ENCODE assay signal across 15 cellular contexts in genomic region chr19:40640744-40641143, GRCh38. TPM values are rescaled to one million over a fixed set of nuclear protein-coding genes. Genes with fewer than 3 reads are reported as not detected.
DNase-seq lines count a peak whose midpoint lies in the region; ATAC-seq, FAIRE-seq and TF ChIP-seq lines count a peak whose summit lies in the region.
"Had no signal": no experiment of that assay in that cellular context is flagged by ENCODE, and none has a peak within 500 bp of the region (broad histone marks: within the 10 kb centered on the region; RNA-seq: fewer than 3 reads in every experiment).

No MANE protein-coding gene starts in this region.

- H3K4me1 ChIP-seq in DOHH2 (ENCODE audit: control insufficient read depth, low read length) (peaks cover 29% of the 10 kb centered on the region), ascending aorta (peaks cover 17 to 25% of the 10 kb centered on the region in 2 donors), sigmoid colon (peaks cover 0 to 23% (median 17%) of the 10 kb centered on the region in 4 donors), small intestine (ENCODE audit: control insufficient read depth in 2 of 2, insufficient read depth in 1 of 2, low read depth in 1 of 2, low read length in 1 of 2) (no peaks in the 10 kb centered on the region), mucosa of descending colon (ENCODE audit: low read depth) (peaks cover 5% of the 10 kb centered on the region)

- ATAC-seq in left cardiac atrium (peak; percentile 55 to 61), mucosa of descending colon (no peak)
- ATAC-seq: activated CD4-positive, CD25-positive, alpha-beta regulatory T cell treated with anti-CD3 and anti-CD28 coated beads, Interleukin-2, amount 50 U/mL, for 24 hours; naive thymus-derived CD4-positive, alpha-beta T cell had no signal

- no peak for TF ChIP-seq EP300 in sigmoid colon (IDR thresholded peaks at IDR 0.05)

- WGBS in sigmoid colon, 2 donors = 36 to 51% methylated on average over 5 of the region's 5 CpGs
- WGBS in small intestine, 3 donors = 23 to 71% (median 48%) methylated on average over 5 of the region's 5 CpGs

- H3K9me3 ChIP-seq in DOHH2 (ENCODE audit: control insufficient read depth, insufficient read depth, low read length) = no peaks in the 10 kb centered on the region
- H3K9me3 ChIP-seq in ascending aorta = no peaks in the 10 kb centered on the region
- no peaks in the 10 kb centered on the region for H3K9me3 ChIP-seq in sigmoid colon
- H3K9me3 ChIP-seq in small intestine (ENCODE audit: control insufficient read depth, low read depth) = no peaks in the 10 kb centered on the region
- H3K9me3 ChIP-seq in mucosa of descending colon = no peaks in the 10 kb centered on the region
- H3K9me3 ChIP-seq: HAP-1 had no signal

- DNase-seq in ascending aorta (ENCODE audit: low spot score in 2 of 2) (peak in 1 of 2 donors; percentile 78), left cardiac atrium (no peak), sigmoid colon (peak; percentile 71), small intestine (no peak), mucosa of descending colon (no peak), RKO (ENCODE audit: low spot score) (no peak), NOMO-1 treated with dmso at 0.1 percent for 144 hours (lab: John Stamatoyannopoulos, UW; ENCODE audit: unreplicated experiment) (no peak)
- DNase-seq: NCI-H1105, NCI-H524 treated with DMSO at 0.1 percent for 48 hours, SHP77 had no signal

- H3K4me3 ChIP-seq in DOHH2 (ENCODE audit: low read length) (peak overlapping the region; percentile 48), ascending aorta (peak overlapping the region in 1 of 2 donors; percentile 24), sigmoid colon (no peak overlapping the region), small intestine (ENCODE audit: low read depth in 1 of 2, low read length in 2 of 2) (no peak overlapping the region), mucosa of descending colon (no peak overlapping the region)
- H3K4me3 ChIP-seq: HAP-1 had no signal

- no peaks in the 10 kb centered on the region for H4K20me1 ChIP-seq in DOHH2 (ENCODE audit: control insufficient read depth, insufficient read depth, low read depth, low read length)

- H3K36me3 ChIP-seq in DOHH2 (ENCODE audit: control insufficient read depth, low read length) = no peaks in the 10 kb centered on the region
- no peaks in the 10 kb centered on the region for H3K36me3 ChIP-seq in ascending aorta
- no peaks in the 10 kb centered on the region for H3K36me3 ChIP-seq in sigmoid colon
- H3K36me3 ChIP-seq in small intestine (ENCODE audit: control insufficient read depth in 2 of 2, insufficient read depth in 2 of 2, low read length in 2 of 2) = no peaks in the 10 kb centered on the region
- H3K36me3 ChIP-seq in mucosa of descending colon (ENCODE audit: low read depth) = no peaks in the 10 kb centered on the region
- H3K36me3 ChIP-seq: HAP-1 had no signal

- TF ChIP-seq CTCF in DOHH2 (IDR thresholded peaks at IDR 0.05; ENCODE audit: low read depth, low read length, poor library complexity, severe bottlenecking) = no peak
- no peak for TF ChIP-seq CTCF in ascending aorta (IDR thresholded peaks at IDR 0.05)
- no peak for TF ChIP-seq CTCF in sigmoid colon (IDR thresholded peaks at IDR 0.05)
- TF ChIP-seq CTCF in mucosa of descending colon (IDR thresholded peaks at IDR 0.05) = no peak

- no peaks in the 10 kb centered on the region for H3F3A ChIP-seq in DOHH2 (ENCODE audit: control insufficient read depth, insufficient read depth)

- peak overlapping the region; percentile 27 for H3K27ac ChIP-seq in DOHH2 (ENCODE audit: low read depth, low read length)
- H3K27ac ChIP-seq in ascending aorta = peak overlapping the region; percentile 92
- peak overlapping the region; percentile 46 to 70 (median 56) for H3K27ac ChIP-seq in sigmoid colon
- H3K27ac ChIP-seq in small intestine (ENCODE audit: low read depth in 1 of 2, low read length in 1 of 2) = peak overlapping the region in 1 of 2 donors; percentile 25

- TF ChIP-seq POLR2A in sigmoid colon (IDR thresholded peaks at IDR 0.05) = no peak

- intact Hi-C loops in ascending aorta (cut with DNase I) = no loop called here
- intact Hi-C loops in left cardiac atrium (cut with DNase I) = no loop called here
- intact Hi-C loops in sigmoid colon (cut with DNase I) = no loop called here
- intact Hi-C loops in mucosa of descending colon (cut with DNase I, micrococcal nuclease) = no loop called here

- peak overlapping the region; percentile 71 for H3K4me2 ChIP-seq in DOHH2 (ENCODE audit: low read length)

- no peaks in the 10 kb centered on the region for H3K79me2 ChIP-seq in DOHH2 (ENCODE audit: control insufficient read depth, low read length)

- FAIRE-seq in small intestine (lab: Jason Lieb, UNC) = no peak
- FAIRE-seq: HTR-8/SVneo had no signal

- H3K27me3 ChIP-seq in DOHH2 (ENCODE audit: control insufficient read depth, low read length) = peaks cover 1% of the 10 kb centered on the region
- no peaks in the 10 kb centered on the region for H3K27me3 ChIP-seq in ascending aorta
- no peaks in the 10 kb centered on the region for H3K27me3 ChIP-seq in sigmoid colon
- H3K27me3 ChIP-seq in small intestine (ENCODE audit: control insufficient read depth in 2 of 2, insufficient read depth in 2 of 2, low read length in 2 of 2) = no peaks in the 10 kb centered on the region

- no peaks in the 10 kb centered on the region for H3K9me2 ChIP-seq in DOHH2 (replicated peaks; ENCODE audit: control insufficient read depth, low read length)

RNA-seq across cellular contexts. Expression of gene LTBP4, which starts 39.6 kb away (rescaled TPM):
- total RNA-seq in ascending aorta (691 TPM), left cardiac atrium (100 to 1,000 TPM; 272 to 361 TPM), sigmoid colon (100 to 1,000 TPM; 107 to 206 (median 176) TPM), mucosa of descending colon (100 to 1,000 TPM; 141 to 244 (median 160) TPM)
- polyA plus RNA-seq in sigmoid colon (100 to 1,000 TPM in 1 of 3 donors, 10 to 100 TPM in 2; 31.9 to 118 (median 41.4) TPM), small intestine (100 to 1,000 TPM in 1 of 3 donors, 10 to 100 TPM in 2; 63.3 to 162 (median 69.2) TPM)

RNA-seq across cellular contexts. Expression of gene NUMBL, which starts 49.7 kb away (rescaled TPM):
- total RNA-seq in ascending aorta (360 TPM), left cardiac atrium (10 to 100 TPM; 17.6 to 24.6 TPM), sigmoid colon (10 to 100 TPM; 21.9 to 38.2 (median 25.0) TPM), mucosa of descending colon (10 to 100 TPM; 10.2 to 39.7 (median 16.9) TPM)
- polyA plus RNA-seq in sigmoid colon (10 to 100 TPM in 1 of 3 donors, 1 to 10 TPM in 2; 3.0 to 13.7 (median 9.6) TPM), small intestine (10 to 100 TPM in 1 of 3 donors, 1 to 10 TPM in 2; 6.2 to 15.6 (median 9.4) TPM)
